In the genomic region with DNA sequence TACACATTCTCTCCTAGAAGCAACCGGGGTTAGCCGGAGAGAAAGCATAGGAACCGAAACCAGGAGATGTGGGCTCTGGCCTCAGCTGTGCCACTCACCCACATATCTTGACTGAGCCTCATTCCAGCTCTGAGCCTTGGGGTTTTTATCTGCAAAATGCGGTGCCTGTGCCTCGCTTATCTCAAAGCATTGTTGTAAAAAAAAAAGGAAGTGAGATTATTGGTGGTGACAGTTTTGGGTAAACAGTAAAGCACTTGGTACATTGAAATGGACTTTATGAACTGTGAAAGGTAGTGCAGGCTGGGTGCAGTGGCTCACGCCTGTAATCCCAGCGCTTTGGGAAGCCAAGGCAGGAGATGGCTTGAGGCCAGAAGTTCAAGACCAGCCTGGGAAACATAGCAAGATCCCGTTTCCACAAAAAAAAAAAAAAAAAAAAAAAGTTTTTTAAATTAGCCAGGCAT, we compare ENCODE assay signal across 9 cellular contexts. TPM values are rescaled to one million over a fixed set of nuclear protein-coding genes. Genes with fewer than 3 reads are reported as not detected.
A peak's percentile ranks its signal among the peaks of the same experiment; 100 is the strongest.
DNase-seq lines count a peak whose midpoint lies in the region; ATAC-seq, FAIRE-seq and TF ChIP-seq lines count a peak whose summit lies in the region.
"Had no signal": no experiment of that assay in that cellular context is flagged by ENCODE, and none has a peak within 500 bp of the region (broad histone marks: within the 10 kb centered on the region; RNA-seq: fewer than 3 reads in every experiment).

No MANE protein-coding gene starts in this region.

- H3K9me3 ChIP-seq in suprapubic skin: no peaks in the 10 kb centered on the region
- H3K9me3 ChIP-seq: heart left ventricle had no signal

- H3K36me3 ChIP-seq in suprapubic skin: no peaks in the 10 kb centered on the region
- H3K36me3 ChIP-seq: heart left ventricle had no signal

- TF ChIP-seq EP300 in suprapubic skin (IDR thresholded peaks at IDR 0.05): no peak

- peak overlapping the region; percentile 61 to 96 (median 86) for H3K27ac Mint-ChIP-seq in IgD-negative memory B cell
- peak overlapping the region; percentile 37 for H3K27ac Mint-ChIP-seq in activated T-helper 1 cell treated with anti-CD3 and anti-CD28 coated beads, Interleukin-12 subunit alpha, Interleukin-12 subunit beta, Interleukin-2, Interleukin-4 antibody, amounts not matched to agents 30 ng/mL and 10 ng/mL and 1 ng/mL, durations not matched to agents 14 hours and 24 hours and 36 hours

- peak overlapping the region; percentile 36 to 86 (median 69) for H3K4me3 Mint-ChIP-seq in IgD-negative memory B cell
- peak overlapping the region; percentile 40 for H3K4me3 Mint-ChIP-seq in activated T-helper 1 cell treated with anti-CD3 and anti-CD28 coated beads, Interleukin-12 subunit alpha, Interleukin-12 subunit beta, Interleukin-2, Interleukin-4 antibody, amounts not matched to agents 30 ng/mL and 10 ng/mL and 1 ng/mL, durations not matched to agents 14 hours and 24 hours and 36 hours

- H3K27me3 Mint-ChIP-seq in IgD-negative memory B cell: no peaks in the 10 kb centered on the region
- H3K27me3 Mint-ChIP-seq in activated T-helper 1 cell treated with anti-CD3 and anti-CD28 coated beads, Interleukin-12 subunit alpha, Interleukin-12 subunit beta, Interleukin-2, Interleukin-4 antibody, amounts not matched to agents 30 ng/mL and 10 ng/mL and 1 ng/mL, durations not matched to agents 14 hours and 24 hours and 36 hours (ENCODE audit: insufficient read depth): peaks cover 45% of the 10 kb centered on the region

- DNase-seq in GM13977 (ENCODE audit: low spot score): peak; percentile 61
- DNase-seq in activated T-helper 1 cell treated with anti-CD3 and anti-CD28 coated beads, Interleukin-12 subunit alpha, Interleukin-12 subunit beta, Interleukin-2, Interleukin-4 antibody, amounts not matched to agents 30 ng/mL and 10 ng/mL and 1 ng/mL, durations not matched to agents 14 hours and 24 hours and 36 hours (ENCODE audit: low spot score): peak; percentile 51
- peak; percentile 42 for DNase-seq in midbrain (lab: John Stamatoyannopoulos, UW)
- DNase-seq in HTR-8/SVneo (ENCODE audit: insufficient read length, low spot score): no peak
- no peak for DNase-seq in NCI-H1694 (lab: John Stamatoyannopoulos, UW)
- DNase-seq in suprapubic skin (ENCODE audit: low spot score in 2 of 2): no peak
- DNase-seq: heart left ventricle had no signal

- no peak overlapping the region for H3K4me3 ChIP-seq in suprapubic skin

- peaks cover 1% of the 10 kb centered on the region for H3K36me3 Mint-ChIP-seq in IgD-negative memory B cell
- H3K36me3 Mint-ChIP-seq in activated T-helper 1 cell treated with anti-CD3 and anti-CD28 coated beads, Interleukin-12 subunit alpha, Interleukin-12 subunit beta, Interleukin-2, Interleukin-4 antibody, amounts not matched to agents 30 ng/mL and 10 ng/mL and 1 ng/mL, durations not matched to agents 14 hours and 24 hours and 36 hours (ENCODE audit: low read depth): peaks cover 3% of the 10 kb centered on the region

- in situ Hi-C loops in GM13977 (cut with MboI; ENCODE audit: low pct_unique_long_range_greater_than_20kb, low sequenced_read_pairs, unreplicated experiment): no loop called here

- no peak overlapping the region for H3K27ac ChIP-seq in suprapubic skin

- peak; percentile 44 for ATAC-seq in GM21576 (IDR thresholded peaks at IDR 0.05; ENCODE audit: unreplicated experiment)

- FAIRE-seq in HTR-8/SVneo (lab: Jason Lieb, UNC): no peak

- no peaks in the 10 kb centered on the region for H3K9me3 Mint-ChIP-seq in IgD-negative memory B cell
- no peaks in the 10 kb centered on the region for H3K9me3 Mint-ChIP-seq in activated T-helper 1 cell treated with anti-CD3 and anti-CD28 coated beads, Interleukin-12 subunit alpha, Interleukin-12 subunit beta, Interleukin-2, Interleukin-4 antibody, amounts not matched to agents 30 ng/mL and 10 ng/mL and 1 ng/mL, durations not matched to agents 14 hours and 24 hours and 36 hours

- H3K4me1 Mint-ChIP-seq in IgD-negative memory B cell: peaks cover 45 to 75% (median 71%) of the 10 kb centered on the region in 3 donors
- peaks cover 59% of the 10 kb centered on the region for H3K4me1 Mint-ChIP-seq in activated T-helper 1 cell treated with anti-CD3 and anti-CD28 coated beads, Interleukin-12 subunit alpha, Interleukin-12 subunit beta, Interleukin-2, Interleukin-4 antibody, amounts not matched to agents 30 ng/mL and 10 ng/mL and 1 ng/mL, durations not matched to agents 14 hours and 24 hours and 36 hours (ENCODE audit: low read depth)

- no peaks in the 10 kb centered on the region for H3K27me3 ChIP-seq in suprapubic skin
- H3K27me3 ChIP-seq: heart left ventricle had no signal

- no peak for TF ChIP-seq CTCF in GM13977 (IDR thresholded peaks at IDR 0.05; ENCODE audit: extremely low read depth, insufficient read depth, missing control alignments)
- TF ChIP-seq CTCF in suprapubic skin (IDR thresholded peaks at IDR 0.05): no peak

- TF ChIP-seq POLR2A in suprapubic skin (IDR thresholded peaks at IDR 0.05): no peak

- 50% methylated on average over 8 of the region's 8 CpGs for WGBS in suprapubic skin

- peaks cover 22% of the 10 kb centered on the region for H3K4me1 ChIP-seq in suprapubic skin

- intact Hi-C loops in activated T-helper 1 cell treated with anti-CD3 and anti-CD28 coated beads, Interleukin-12 subunit alpha, Interleukin-12 subunit beta, Interleukin-2, Interleukin-4 antibody, amounts not matched to agents 30 ng/mL and 10 ng/mL and 1 ng/mL, durations not matched to agents 14 hours and 24 hours and 36 hours (cut with micrococcal nuclease): loop anchor here (1.0 kb wide), 2 partner anchors 8 to 84 kb away; a partner anchor contains a TSS

RNA-seq across cellular contexts. Expression of a gene that starts 3.8 kb away (rescaled TPM):
- 14.6 TPM for polyA plus RNA-seq in IgD-negative memory B cell
- total RNA-seq in activated T-helper 1 cell treated with anti-CD3 and anti-CD28 coated beads, Interleukin-12 subunit alpha, Interleukin-12 subunit beta, Interleukin-2, Interleukin-4 antibody, amounts not matched to agents 30 ng/mL and 10 ng/mL and 1 ng/mL, durations not matched to agents 14 hours and 24 hours and 36 hours: 0.24 and 0.62 TPM in 2 replicates
- 1 to 10 TPM; 3.3 to 6.8 (median 5.5) TPM for total RNA-seq in suprapubic skin

Comparison
In these comparisons a context has a peak if more than half of its experiments do, and no peak if none do; other contexts are left out.
1. DNase-seq: peak in GM13977 (single experiment), activated T-helper 1 cell treated with anti-CD3 and anti-CD28 coated beads, Interleukin-12 subunit alpha, Interleukin-12 subunit beta, Interleukin-2, Interleukin-4 antibody, amounts not matched to agents 30 ng/mL and 10 ng/mL and 1 ng/mL, durations not matched to agents 14 hours and 24 hours and 36 hours (single experiment) and midbrain (single experiment); none in HTR-8/SVneo (single experiment), NCI-H1694 (single experiment) and suprapubic skin (0 of 2).